Comparison of ENCODE assay signal across 8 cellular contexts in the genomic region with DNA sequence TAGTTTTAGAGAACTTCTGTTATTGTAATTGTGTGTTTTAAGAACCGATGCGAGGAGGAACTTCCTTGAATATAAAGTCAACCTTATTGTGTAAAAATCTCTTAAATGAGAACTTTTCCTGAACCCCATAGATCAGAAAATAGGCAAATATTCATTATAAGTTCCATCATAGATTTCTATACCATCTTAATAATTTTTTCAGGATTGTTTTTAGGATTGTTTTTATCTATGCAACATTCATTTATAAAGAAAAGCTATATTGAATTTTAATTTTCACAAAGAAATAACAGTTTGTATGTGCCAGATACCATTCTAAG. TPM values are rescaled to one million over a fixed set of nuclear protein-coding genes. Genes with fewer than 3 reads are reported as not detected.
A peak's percentile ranks its signal among the peaks of the same experiment; 100 is the strongest.
DNase-seq lines count a peak whose midpoint lies in the region; ATAC-seq and TF ChIP-seq lines count a peak whose summit lies in the region.

No MANE protein-coding gene starts in this region.

- peaks cover 28% of the 10 kb centered on the region for H4K20me1 ChIP-seq in smooth muscle cell (ENCODE audit: low read depth)

- H3K36me3 ChIP-seq in breast epithelium (no peaks in the 10 kb centered on the region), smooth muscle cell (ENCODE audit: low read depth) (peaks cover 3% of the 10 kb centered on the region), tibial nerve (peaks cover 0 to 14% (median 0%) of the 10 kb centered on the region in 3 donors)

- H3K9me3 ChIP-seq in breast epithelium (no peaks in the 10 kb centered on the region), smooth muscle cell (replicated peaks; ENCODE audit: low read depth) (no peaks in the 10 kb centered on the region), tibial nerve (no peaks in the 10 kb centered on the region)

- H3K36me3 Mint-ChIP-seq in MCF 10A (ENCODE audit: insufficient read depth, unreplicated experiment): peaks cover 22% of the 10 kb centered on the region
- peaks cover 17% of the 10 kb centered on the region for H3K36me3 Mint-ChIP-seq in endothelial cell (ENCODE audit: low read depth, unreplicated experiment)

- H3K27me3 Mint-ChIP-seq in MCF 10A (ENCODE audit: insufficient read depth, unreplicated experiment) (no peaks in the 10 kb centered on the region), endothelial cell (ENCODE audit: unreplicated experiment) (no peaks in the 10 kb centered on the region)

- peak overlapping the region; percentile 95 for H3K27ac Mint-ChIP-seq in MCF 10A (ENCODE audit: low read depth, unreplicated experiment)
- H3K27ac Mint-ChIP-seq in endothelial cell (ENCODE audit: unreplicated experiment): peak overlapping the region; percentile 74

- H3K27ac ChIP-seq in breast epithelium: peak overlapping the region in 1 of 2 donors; percentile 7
- no peak overlapping the region for H3K27ac ChIP-seq in RWPE1
- H3K27ac ChIP-seq in smooth muscle cell (ENCODE audit: low read depth): no peak overlapping the region
- H3K27ac ChIP-seq in tibial nerve: peak overlapping the region in 1 of 4 donors; percentile 94

- H3K4me3 Mint-ChIP-seq in MCF 10A (ENCODE audit: unreplicated experiment): no peak overlapping the region
- H3K4me3 Mint-ChIP-seq in endothelial cell (ENCODE audit: unreplicated experiment): no peak overlapping the region

- no peak overlapping the region for H2AFZ ChIP-seq in smooth muscle cell (ENCODE audit: low read depth)

- H3K27me3 ChIP-seq in breast epithelium: no peaks in the 10 kb centered on the region
- H3K27me3 ChIP-seq in smooth muscle cell (ENCODE audit: low read depth): no peaks in the 10 kb centered on the region
- no peaks in the 10 kb centered on the region for H3K27me3 ChIP-seq in tibial nerve

- H3K4me1 Mint-ChIP-seq in MCF 10A (ENCODE audit: insufficient read depth, unreplicated experiment): peaks cover 10% of the 10 kb centered on the region
- peaks cover 37% of the 10 kb centered on the region for H3K4me1 Mint-ChIP-seq in endothelial cell (ENCODE audit: unreplicated experiment)

- no peak for TF ChIP-seq EP300 in tibial nerve (IDR thresholded peaks at IDR 0.05)

- H3K79me2 ChIP-seq in smooth muscle cell (ENCODE audit: low read depth): peaks cover 32% of the 10 kb centered on the region

- no peak for ATAC-seq in HG02678 (IDR thresholded peaks at IDR 0.05; ENCODE audit: unreplicated experiment)

- TF ChIP-seq POLR2A in breast epithelium (IDR thresholded peaks at IDR 0.05): no peak
- no peak for TF ChIP-seq POLR2A in tibial nerve (IDR thresholded peaks at IDR 0.05)

- H3K4me1 ChIP-seq in breast epithelium (peaks cover 0 to 14% of the 10 kb centered on the region in 2 donors), smooth muscle cell (ENCODE audit: low read depth) (peaks cover 14% of the 10 kb centered on the region), tibial nerve (peaks cover 0 to 36% (median 18%) of the 10 kb centered on the region in 4 donors)

- POLR2A ChIA-PET in MCF 10A (lab: Yijun Ruan, JAX): interaction anchor here (0.7 to 4.8 kb wide), 15 partner anchors 11 to 621 kb away, joined by 3 to 44 read pairs (median 7); partner anchors contain the start of genes PDCD4 and SMC3
- POLR2A ChIA-PET in RWPE1 (lab: Yijun Ruan, JAX; ENCODE audit: low non-redundant PET): no interaction called here

- H3K9me3 Mint-ChIP-seq in MCF 10A (ENCODE audit: unreplicated experiment) (no peaks in the 10 kb centered on the region), endothelial cell (ENCODE audit: unreplicated experiment) (no peaks in the 10 kb centered on the region)

- TF ChIP-seq CTCF in MCF 10A (IDR thresholded peaks at IDR 0.05; ENCODE audit: unreplicated experiment) (no peak), breast epithelium (IDR thresholded peaks at IDR 0.05) (peak in 1 of 3 donors; percentile 2), RWPE1 (conservative IDR thresholded peaks at IDR 0.05; ENCODE audit: low read depth) (peak; percentile 47; the same call in 1 of the 2 replicates), endothelial cell (IDR thresholded peaks at IDR 0.05; ENCODE audit: unreplicated experiment) (no peak), smooth muscle cell (IDR thresholded peaks at IDR 0.05; ENCODE audit: borderline replicate concordance, insufficient read depth, poor library complexity, severe bottlenecking) (no peak), tibial nerve (IDR thresholded peaks at IDR 0.05) (no peak)

- H3F3A ChIP-seq in smooth muscle cell (ENCODE audit: low read depth): peaks cover 4% of the 10 kb centered on the region

- DNase-seq in MCF 10A (ENCODE audit: unreplicated experiment) (no peak), breast epithelium (ENCODE audit: low spot score in 2 of 2) (no peak), RWPE1 (ENCODE audit: low spot score) (no peak), endothelial cell (ENCODE audit: low spot score) (no peak), smooth muscle cell (lab: John Stamatoyannopoulos, UW; ENCODE audit: unreplicated experiment) (no peak), tibial nerve (ENCODE audit: low spot score in 2 of 2) (no peak), NCI-H2196 (lab: John Stamatoyannopoulos, UW; ENCODE audit: unreplicated experiment) (no peak)

- CTCF ChIA-PET in MCF 10A (lab: Yijun Ruan, JAX) (interaction anchor here (0.6 to 7.0 kb wide), 19 partner anchors 17 to 770 kb away, joined by 3 to 87 read pairs (median 4); partner anchors contain the start of genes ADRA2A and MXI1), RWPE1 (lab: Yijun Ruan, JAX) (interaction anchor here (0.5 to 2.5 kb wide), 13 partner anchors 22 to 1024 kb away, joined by 3 to 18 read pairs (median 4); no protein-coding TSS in a partner anchor)

- H3K4me2 ChIP-seq in smooth muscle cell: peak overlapping the region; percentile 85

- 42% methylated on average over 2 of the region's 2 CpGs for WGBS in smooth muscle cell (ENCODE audit: low lambda C conversion rate)
- 10 to 12% methylated on average over 2 of the region's 2 CpGs for WGBS in tibial nerve, 2 donors

- H3K4me3 ChIP-seq in breast epithelium (peak overlapping the region in 1 of 3 donors; percentile 33), smooth muscle cell (peak overlapping the region; percentile 19), tibial nerve (no peak overlapping the region)

- intact Hi-C loops in MCF 10A (cut with micrococcal nuclease) (loop anchor here (1.0 to 5.0 kb wide), 4 partner anchors 193 to 566 kb away; partner anchors contain the start of gene PDCD4), breast epithelium (cut with DNase I; ENCODE audit: low total_unique reads) (loop anchor here (10.0 kb wide), 1 partner anchor 258 kb away; the partner anchor contains the start of gene SMC3)

- BruUV-seq in MCF 10A (replicated peaks; lab: Mats Ljungman, UMichigan): no TSS peak

- no peak overlapping the region for H3K9ac ChIP-seq in smooth muscle cell (ENCODE audit: low read depth)

RNA-seq across cellular contexts. Expression of gene SMNDC1, which starts 1.7 kb away (rescaled TPM):
- total RNA-seq in MCF 10A (2022): 46.6 and 48.2 TPM in 2 replicates
- total RNA-seq in breast epithelium: 10 to 100 TPM; 11.5 to 16.0 (median 13.4) TPM
- 35.4 TPM for total RNA-seq in endothelial cell (ENCODE audit: unreplicated experiment)
- 17.7 and 25.6 TPM in 2 replicates for total RNA-seq in smooth muscle cell
- polyA plus RNA-seq in smooth muscle cell: 19.0 and 22.2 TPM in 2 replicates
- 10 to 100 TPM; 11.4 to 21.0 (median 15.3) TPM for total RNA-seq in tibial nerve
